ENCODE assay signal across 8 cellular contexts in the genomic region with DNA sequence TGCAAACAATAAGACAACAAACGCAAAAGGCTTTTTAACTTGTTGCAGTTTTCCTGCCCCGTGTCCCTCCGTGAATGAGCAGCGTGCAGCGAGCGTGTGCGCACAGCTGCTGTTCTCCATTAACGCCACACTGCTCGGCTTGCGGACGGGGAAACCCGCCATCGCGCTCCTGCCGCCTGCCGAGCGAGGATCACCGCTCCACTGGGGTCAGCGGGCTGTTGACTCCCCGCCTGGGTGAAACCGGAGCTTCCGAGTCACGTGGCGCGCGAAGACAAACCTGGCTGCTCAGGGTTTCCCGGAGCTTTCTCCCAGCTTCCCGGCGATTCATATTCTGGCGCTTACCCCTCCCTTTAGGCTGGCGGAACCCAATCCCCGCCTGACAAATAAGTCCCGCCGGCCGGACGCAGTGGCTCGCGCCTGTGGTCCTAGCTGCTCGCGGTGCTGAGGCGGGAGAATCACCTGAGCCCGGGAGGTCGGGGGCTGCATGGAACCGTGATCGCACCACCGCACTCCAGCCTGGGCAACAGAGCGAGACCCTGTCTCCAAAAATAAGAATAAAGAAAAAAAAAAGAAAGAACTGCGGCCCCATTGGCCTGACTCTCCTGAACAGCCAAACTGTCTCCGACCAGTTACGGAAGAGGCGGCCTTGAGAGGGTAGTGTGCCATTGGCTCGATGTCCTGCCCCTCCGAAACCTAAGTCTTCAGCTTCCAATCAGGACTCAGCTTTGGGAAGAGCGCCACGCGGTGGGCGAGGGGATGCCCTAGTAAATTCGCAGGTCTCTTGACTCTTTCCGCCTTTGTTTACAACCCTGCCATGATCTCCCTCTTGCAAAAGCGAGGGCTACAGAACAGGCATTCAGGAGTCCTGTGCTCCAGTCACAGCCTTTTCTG. TPM values are rescaled to one million over a fixed set of nuclear protein-coding genes. Genes with fewer than 3 reads are reported as not detected.
A peak's percentile ranks its signal among the peaks of the same experiment; 100 is the strongest.
DNase-seq lines count a peak whose midpoint lies in the region; ATAC-seq and TF ChIP-seq lines count a peak whose summit lies in the region.

A gene with protein sequence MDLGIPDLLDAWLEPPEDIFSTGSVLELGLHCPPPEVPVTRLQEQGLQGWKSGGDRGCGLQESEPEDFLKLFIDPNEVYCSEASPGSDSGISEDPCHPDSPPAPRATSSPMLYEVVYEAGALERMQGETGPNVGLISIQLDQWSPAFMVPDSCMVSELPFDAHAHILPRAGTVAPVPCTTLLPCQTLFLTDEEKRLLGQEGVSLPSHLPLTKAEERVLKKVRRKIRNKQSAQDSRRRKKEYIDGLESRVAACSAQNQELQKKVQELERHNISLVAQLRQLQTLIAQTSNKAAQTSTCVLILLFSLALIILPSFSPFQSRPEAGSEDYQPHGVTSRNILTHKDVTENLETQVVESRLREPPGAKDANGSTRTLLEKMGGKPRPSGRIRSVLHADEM (plus strand): TSS at position 794 of the 891 bp plus-strand sequence. CDS start 624 bp downstream, outside the sequence.

- peak; percentile 82 to 91 (median 87) for DNase-seq in CD4-positive, alpha-beta memory T cell
- DNase-seq in NCI-H748 (lab: John Stamatoyannopoulos, UW; ENCODE audit: unreplicated experiment): peak; percentile 99
- DNase-seq in activated CD4-positive, alpha-beta T cell treated with anti-CD3 and anti-CD28 coated beads, Interleukin-2, amount 50 U/mL, for 24 hours (ENCODE audit: low read depth in 1 of 2, low spot score in 1 of 2): peak; percentile 46 to 80
- DNase-seq in dorsolateral prefrontal cortex: peak; percentile 82 to 96 (median 93)
- DNase-seq in right lobe of liver: peak; percentile 94 to 97 (median 96)
- DNase-seq in stimulated activated CD4-positive, alpha-beta T cell treated with anti-CD3 and anti-CD28 coated beads, Interleukin-4, amount 100 ng/mL, for 48 hours (ENCODE audit: low read depth in 2 of 2): peak; percentile 65 to 80

- intact Hi-C loops in CD4-positive, alpha-beta memory T cell (cut with micrococcal nuclease): loop anchor here (1.0 kb wide), 4 partner anchors 9 to 44 kb away; a partner anchor contains a TSS
- intact Hi-C loops in dorsolateral prefrontal cortex (cut with DNase I): loop anchor here in 1 of 2 donors (1.0 to 5.0 kb wide), 3 partner anchors 10 to 170 kb away; a partner anchor contains a TSS
- intact Hi-C loops in right lobe of liver (cut with DNase I): no loop called here

- no peaks in the 10 kb centered on the region for H3K36me3 ChIP-seq in CD4-positive, alpha-beta memory T cell (ENCODE audit: insufficient read depth, low read length)
- H3K36me3 ChIP-seq in right lobe of liver: no peaks in the 10 kb centered on the region

- H3K4me1 Mint-ChIP-seq in CD4-positive, alpha-beta memory T cell: peaks cover 29 to 60% (median 47%) of the 10 kb centered on the region in 4 donors

- H3K4me3 ChIP-seq in CD4-positive, alpha-beta memory T cell (ENCODE audit: low read length in 2 of 2): peak within 1 kb of the TSS; percentile 45 to 66
- H3K4me3 ChIP-seq in dorsolateral prefrontal cortex (peak within 1 kb of the TSS; percentile 57 to 87 (median 74)), right lobe of liver (peak within 1 kb of the TSS; percentile 44 to 65 (median 63))

- H3K4me3 Mint-ChIP-seq in CD4-positive, alpha-beta memory T cell: peak within 1 kb of the TSS; percentile 86 to 97 (median 92)

- TF ChIP-seq POLR2A in right lobe of liver (IDR thresholded peaks at IDR 0.05): peak; percentile 91

- CTCF ChIA-PET in CD4-positive, alpha-beta memory T cell (lab: Charles Lee; ENCODE audit: partially characterized antibody): interaction anchor here (0.5 to 8.4 kb wide), 14 partner anchors 9 to 307 kb away, joined by 3 to 70 read pairs (median 5); a partner anchor contains a TSS

- TF ChIP-seq CTCF in dorsolateral prefrontal cortex (IDR thresholded peaks at IDR 0.05 in 54 of 56, conservative IDR thresholded peaks at IDR 0.05 in 2 of 56; ENCODE audit: low read depth in 1 of 56, partially characterized antibody in 56 of 56) (peak; percentile 30 to 77 (median 66)), right lobe of liver (IDR thresholded peaks at IDR 0.05) (peak in 3 of 4 donors; percentile 51 to 58 (median 54))

- H3K9me3 ChIP-seq in CD4-positive, alpha-beta memory T cell (ENCODE audit: control insufficient read depth in 1 of 2, low read length in 2 of 2): no peaks in the 10 kb centered on the region
- no peaks in the 10 kb centered on the region for H3K9me3 ChIP-seq in right lobe of liver

- H3K36me3 Mint-ChIP-seq in CD4-positive, alpha-beta memory T cell: peaks cover 0 to 14% of the 10 kb centered on the region in 2 donors

- H3K4me1 ChIP-seq in CD4-positive, alpha-beta memory T cell (ENCODE audit: insufficient read depth, low read length): peaks cover 46% of the 10 kb centered on the region
- H3K4me1 ChIP-seq in right lobe of liver: peaks cover 0 to 25% (median 9%) of the 10 kb centered on the region in 4 donors

- POLR2A ChIA-PET in CD4-positive, alpha-beta memory T cell (lab: Charles Lee; ENCODE audit: partially characterized antibody): interaction anchor here (0.7 to 5.1 kb wide), 23 partner anchors 9 to 1043 kb away, joined by 3 to 148 read pairs (median 6); a partner anchor contains a TSS

- ATAC-seq in GM19397 (IDR thresholded peaks at IDR 0.05; ENCODE audit: unreplicated experiment) (peak; percentile 54), HG03565 (IDR thresholded peaks at IDR 0.05; ENCODE audit: unreplicated experiment) (peak; percentile 66), right lobe of liver (peak; percentile 72 to 86 (median 81))

- no peaks in the 10 kb centered on the region for H3K9me3 Mint-ChIP-seq in CD4-positive, alpha-beta memory T cell

- no peaks in the 10 kb centered on the region for H3K27me3 ChIP-seq in CD4-positive, alpha-beta memory T cell (ENCODE audit: insufficient read depth, low read length)
- H3K27me3 ChIP-seq in dorsolateral prefrontal cortex (no peaks in the 10 kb centered on the region), right lobe of liver (no peaks in the 10 kb centered on the region)

- H3K27ac Mint-ChIP-seq in CD4-positive, alpha-beta memory T cell: peak within 1 kb of the TSS; percentile 95 to 99 (median 96)

- 0% methylated on average over 24 of the region's 60 CpGs for WGBS in right lobe of liver (ENCODE audit: insufficient coverage, low coverage, low lambda C conversion rate, missing lambda C conversion rate)

- no peaks in the 10 kb centered on the region for H3K27me3 Mint-ChIP-seq in CD4-positive, alpha-beta memory T cell

- H3K27ac ChIP-seq in CD4-positive, alpha-beta memory T cell (ENCODE audit: low read depth, low read length): peak within 1 kb of the TSS; percentile 89
- H3K27ac ChIP-seq in dorsolateral prefrontal cortex (peak within 1 kb of the TSS; percentile 42 to 98 (median 93)), right lobe of liver (peak within 1 kb of the TSS; percentile 83 to 97 (median 91))

RNA-seq across cellular contexts. Expression of the gene that starts here (rescaled TPM):
- total RNA-seq in CD4-positive, alpha-beta memory T cell: 1 to 10 TPM; 7.4 to 9.8 TPM
- polyA plus RNA-seq in CD4-positive, alpha-beta memory T cell: 1 to 10 TPM; 1.2 to 5.2 TPM
- 10 to 100 TPM in 1 of 120 experiments, 1 to 10 TPM in 119; 1.5 to 11.6 (median 4.5) TPM for total RNA-seq in dorsolateral prefrontal cortex
- 10 to 100 TPM in 1 of 6 experiments, 1 to 10 TPM in 5; 4.9 to 11.1 (median 8.2) TPM for total RNA-seq in right lobe of liver

Comparison
In these comparisons a context has a peak if more than half of its experiments do, and no peak if none do; other contexts are left out.
1. Peak in every context shown above with its lines: DNase-seq, ATAC-seq, H3K4me3 ChIP-seq and H3K27ac ChIP-seq.